In genomic region chr17:7496470-7497227, GRCh38 we compare ENCODE assay signal across 16 cellular contexts. TPM values are rescaled to one million over a fixed set of nuclear protein-coding genes. Genes with fewer than 3 reads are reported as not detected.
DNase-seq lines count a peak whose midpoint lies in the region; ATAC-seq and TF ChIP-seq lines count a peak whose summit lies in the region.
"Had no signal": no experiment of that assay in that cellular context is flagged by ENCODE, and none has a peak within 500 bp of the region (broad histone marks: within the 10 kb centered on the region; RNA-seq: fewer than 3 reads in every experiment).

No MANE protein-coding gene starts in this region.

- CTCF ChIA-PET in PC-3 (lab: Charles Lee) = no interaction called here

- peaks cover 42% of the 10 kb centered on the region for H3K79me2 ChIP-seq in PC-3 (ENCODE audit: low read length)

- H4K20me1 ChIP-seq in PC-3 (ENCODE audit: low read length) = peaks cover 22% of the 10 kb centered on the region

- H3K9me3 ChIP-seq in PC-3 (ENCODE audit: low read length) (no peaks in the 10 kb centered on the region), endodermal cell (ENCODE audit: control insufficient read depth, low read length) (no peaks in the 10 kb centered on the region)
- H3K9me3 ChIP-seq: stomach had no signal

- H3K36me3 Mint-ChIP-seq in CD14-positive monocyte (peaks cover 78 to 87% of the 10 kb centered on the region in 2 donors), endodermal cell (ENCODE audit: low read depth) (peaks cover 79% of the 10 kb centered on the region), nephron progenitor cell (ENCODE audit: low read depth) (peaks cover 86% of the 10 kb centered on the region)

- H3K27me3 ChIP-seq in PC-3 (ENCODE audit: low read length) (no peaks in the 10 kb centered on the region), endodermal cell (ENCODE audit: control insufficient read depth, insufficient read depth, low read length, poor library complexity, severe bottlenecking) (no peaks in the 10 kb centered on the region)
- H3K27me3 ChIP-seq: stomach had no signal

- H3K4me1 Mint-ChIP-seq in CD14-positive monocyte (peaks cover 8% of the 10 kb centered on the region), endodermal cell (peaks cover 2% of the 10 kb centered on the region), nephron progenitor cell (peaks cover 4% of the 10 kb centered on the region)

- intact Hi-C loops in CD14-positive monocyte (cut with micrococcal nuclease) = no loop called here
- intact Hi-C loops in PC-3 (cut with micrococcal nuclease) = no loop called here

- H3K4me3 ChIP-seq in PC-3 (ENCODE audit: low read length) = no peak overlapping the region
- no peak overlapping the region for H3K4me3 ChIP-seq in endodermal cell (ENCODE audit: low read length)
- H3K4me3 ChIP-seq: smooth muscle cell, stomach had no signal

- H3F3A ChIP-seq in PC-3 (ENCODE audit: low read length, unreplicated experiment) = no peaks in the 10 kb centered on the region

- no peak for TF ChIP-seq CTCF in CD14-positive monocyte (IDR thresholded peaks at IDR 0.05)
- no peak for TF ChIP-seq CTCF in PC-3 (conservative IDR thresholded peaks at IDR 0.05; ENCODE audit: low read depth, low read length)
- TF ChIP-seq CTCF in endodermal cell (conservative IDR thresholded peaks at IDR 0.05) = no peak
- no peak for TF ChIP-seq CTCF in nephron progenitor cell (IDR thresholded peaks at IDR 0.05)

- H3K27me3 Mint-ChIP-seq in CD14-positive monocyte (ENCODE audit: low read depth in 3 of 3) (peaks cover 0 to 4% (median 0%) of the 10 kb centered on the region in 3 donors), endodermal cell (ENCODE audit: insufficient read depth) (no peaks in the 10 kb centered on the region), nephron progenitor cell (ENCODE audit: low read depth, poor library complexity) (peaks cover 2% of the 10 kb centered on the region)

- WGBS in endodermal cell (ENCODE audit: insufficient coverage in 1 of 2, insufficient read length in 1 of 2), 2 experiments = 95 to 96% methylated on average over 17 to 21 of the region's 21 CpGs

- no peak overlapping the region for H3K9ac ChIP-seq in PC-3 (ENCODE audit: low read length)
- H3K9ac ChIP-seq in endodermal cell (ENCODE audit: extremely low read depth, low read length, poor library complexity, severe bottlenecking) = no peak overlapping the region

- H3K36me3 ChIP-seq in PC-3 (ENCODE audit: low read depth, low read length) = peaks cover 50% of the 10 kb centered on the region
- H3K36me3 ChIP-seq in endodermal cell (ENCODE audit: control insufficient read depth, insufficient read depth, low read length) = peaks cover 68% of the 10 kb centered on the region

- H3K9me2 ChIP-seq in PC-3 (replicated peaks; ENCODE audit: low read length) = no peaks in the 10 kb centered on the region

- ATAC-seq in PC-3 = no peak
- no peak for ATAC-seq in HG03342 (IDR thresholded peaks at IDR 0.05; ENCODE audit: unreplicated experiment)

- POLR2A ChIA-PET in PC-3 (lab: Charles Lee; ENCODE audit: unreplicated experiment) = no interaction called here

- no peaks in the 10 kb centered on the region for H3K4me1 ChIP-seq in PC-3 (ENCODE audit: insufficient read depth, low read length)
- no peaks in the 10 kb centered on the region for H3K4me1 ChIP-seq in endodermal cell (ENCODE audit: control insufficient read depth, insufficient read depth, low read length)

- H3K4me2 ChIP-seq in PC-3 (ENCODE audit: low read length) = no peak overlapping the region
- H3K4me2 ChIP-seq: smooth muscle cell had no signal

- DNase-seq in CD14-positive monocyte (ENCODE audit: low spot score) (no peak), PC-3 (no peak), endodermal cell (no peak), nephron progenitor cell (no peak), T-helper 9 cell (no peak), T-helper 2 cell (no peak), germinal center (ENCODE audit: low spot score) (no peak)
- DNase-seq: activated CD4-positive, alpha-beta T cell treated with anti-CD3 and anti-CD28 coated beads for 1 hour; DMS153; HCEC 1CT; NCI-H187; NCI-H524; nucleus accumbens; stomach had no signal

- H3K4me3 Mint-ChIP-seq in CD14-positive monocyte = no peak overlapping the region
- no peak overlapping the region for H3K4me3 Mint-ChIP-seq in endodermal cell
- no peak overlapping the region for H3K4me3 Mint-ChIP-seq in nephron progenitor cell

- H3K27ac Mint-ChIP-seq in CD14-positive monocyte = peak overlapping the region in 4 of 7 donors; percentile 39 to 58 (median 48)
- H3K27ac Mint-ChIP-seq in endodermal cell = peak overlapping the region; percentile 75
- peak overlapping the region; percentile 68 for H3K27ac Mint-ChIP-seq in nephron progenitor cell

- no peak overlapping the region for H2AFZ ChIP-seq in PC-3 (ENCODE audit: low read length)

- BruUV-seq in PC-3 (replicated peaks; lab: Mats Ljungman, UMichigan) = TSS peak; percentile 62

- H3K27ac ChIP-seq in PC-3 (ENCODE audit: low read length) (no peak overlapping the region), endodermal cell (ENCODE audit: low read depth, low read length) (no peak overlapping the region)

- no peaks in the 10 kb centered on the region for H3K9me3 Mint-ChIP-seq in CD14-positive monocyte
- H3K9me3 Mint-ChIP-seq in endodermal cell = no peaks in the 10 kb centered on the region
- no peaks in the 10 kb centered on the region for H3K9me3 Mint-ChIP-seq in nephron progenitor cell

RNA-seq across cellular contexts. Expression of gene POLR2A, which starts 12.5 kb away (rescaled TPM):
- 10 to 100 TPM; 12.1 to 25.4 TPM for polyA plus RNA-seq in CD14-positive monocyte
- 47.1 and 95.7 TPM in 2 replicates for total RNA-seq in PC-3 (2014; rRNA removed)
- total RNA-seq in endodermal cell = 100 to 1,000 TPM; 129 to 189 TPM
- 111 TPM for polyA plus RNA-seq in endodermal cell (2013, experiment 1 of 2)
- 96.6 TPM for polyA plus RNA-seq in endodermal cell (2013, experiment 2 of 2)

RNA-seq across cellular contexts. Expression of gene SLC35G6, which starts 15.4 kb away (rescaled TPM):
- polyA plus RNA-seq in CD14-positive monocyte = not detected
- not detected in 2 replicates for total RNA-seq in PC-3 (2014; rRNA removed)
- under 1 TPM in 1 of 2 donors, not detected in 1; 0.33 TPM for total RNA-seq in endodermal cell
- not detected for polyA plus RNA-seq in endodermal cell (2013, experiment 1 of 2)
- not detected for polyA plus RNA-seq in endodermal cell (2013, experiment 2 of 2)
- total RNA-seq: smooth muscle cell, stomach had no signal
- polyA plus RNA-seq: smooth muscle cell, stomach had no signal

RNA-seq across cellular contexts. Expression of gene ZBTB4, which starts 17.2 kb away (rescaled TPM):
- polyA plus RNA-seq in CD14-positive monocyte = 1 to 10 TPM; 3.4 to 4.4 TPM
- 14.7 and 18.4 TPM in 2 replicates for total RNA-seq in PC-3 (2014; rRNA removed)
- total RNA-seq in endodermal cell = 10 to 100 TPM; 18.8 to 25.5 TPM
- 13.0 TPM for polyA plus RNA-seq in endodermal cell (2013, experiment 1 of 2)
- 12.7 TPM for polyA plus RNA-seq in endodermal cell (2013, experiment 2 of 2)

RNA-seq across cellular contexts. Expression of gene CHRNB1, which starts 51.8 kb away (rescaled TPM):
- 10 to 100 TPM; 14.7 to 15.7 TPM for polyA plus RNA-seq in CD14-positive monocyte
- total RNA-seq in PC-3 (2014; rRNA removed) (2.1 and 2.9 TPM in 2 replicates), endodermal cell (10 to 100 TPM in 1 of 2 donors, 1 to 10 TPM in 1; 8.7 to 11.6 TPM)
- polyA plus RNA-seq in endodermal cell (2013, experiment 1 of 2) = 17.3 TPM
- polyA plus RNA-seq in endodermal cell (2013, experiment 2 of 2) = 13.0 TPM

RNA-seq across cellular contexts. Expression of gene TNFSF12, which starts 52.2 kb away (rescaled TPM):
- 10 to 100 TPM; 37.7 to 50.2 TPM for polyA plus RNA-seq in CD14-positive monocyte
- total RNA-seq in PC-3 (2014; rRNA removed) (15.2 and 24.2 TPM in 2 replicates), endodermal cell (1 to 10 TPM; 8.3 to 8.4 TPM)
- 1.5 TPM for polyA plus RNA-seq in endodermal cell (2013, experiment 1 of 2)
- 1.7 TPM for polyA plus RNA-seq in endodermal cell (2013, experiment 2 of 2)
